In genomic region chr1:12416101-12416500, GRCh38 we compare ENCODE assay signal across 16 cellular contexts.
"Had no signal": no experiment of that assay in that cellular context is flagged by ENCODE, and none has a peak within 500 bp of the region (broad histone marks: within the 10 kb centered on the region; RNA-seq: fewer than 3 reads in every experiment).

No MANE protein-coding gene starts in this region.

- H3K27me3 Mint-ChIP-seq: activated CD8-positive, alpha-beta memory T cell treated with anti-CD3 and anti-CD28 coated beads, Interleukin-2, amount 10 ng/mL, durations not matched to agents 7 days and 5 days; natural killer cell treated with Interleukin-12 subunit alpha and Interleukin-12 subunit beta and Interleukin-15 and Interleukin-18, amount 100 ng/mL, for 72 hours; progenitor cell of endocrine pancreas had no signal

- H3K4me3 Mint-ChIP-seq: activated CD8-positive, alpha-beta memory T cell treated with anti-CD3 and anti-CD28 coated beads, Interleukin-2, amount 10 ng/mL, durations not matched to agents 7 days and 5 days; activated T-cell treated with anti-CD3 and anti-CD28 coated beads, Interleukin-2, amount 50 U/mL, for 4 hours; endodermal cell; natural killer cell treated with Interleukin-12 subunit alpha and Interleukin-12 subunit beta and Interleukin-15 and Interleukin-18, amount 100 ng/mL, for 72 hours; T-helper 2 cell treated with Interferon-gamma antibody and Interleukin-4, amounts not matched to agents 5 μg/mL and 100 μg/mL, for 36 hours had no signal

- DNase-seq: activated CD4-positive, alpha-beta T cell treated with anti-CD3 and anti-CD28 coated beads, Interleukin-2, amount 50 U/mL, for 1 hour; activated CD8-positive, alpha-beta memory T cell treated with anti-CD3 and anti-CD28 coated beads, Interleukin-2, amount 10 ng/mL, durations not matched to agents 7 days and 5 days; activated T-cell treated with anti-CD3 and anti-CD28 coated beads, Interleukin-2, amount 50 U/mL, for 4 hours; dorsolateral prefrontal cortex; endodermal cell; head of caudate nucleus; occipital lobe; right cardiac atrium; small intestine; stimulated activated CD4-positive, alpha-beta T cell treated with anti-CD3 and anti-CD28 coated beads, Interleukin-4, amount 100 ng/mL, for 4 hours; stimulated activated CD8-positive, alpha-beta memory T cell treated with anti-CD3 and anti-CD28 coated beads, Interleukin-4, amount 100 ng/mL, for 48 hours; SW 1271 had no signal

- H3K27ac Mint-ChIP-seq: activated CD8-positive, alpha-beta memory T cell treated with anti-CD3 and anti-CD28 coated beads, Interleukin-2, amount 10 ng/mL, durations not matched to agents 7 days and 5 days; endodermal cell; T-helper 2 cell treated with Interferon-gamma antibody and Interleukin-4, amounts not matched to agents 5 μg/mL and 100 μg/mL, for 36 hours had no signal

- ATAC-seq: activated CD4-positive, CD25-positive, alpha-beta regulatory T cell treated with anti-CD3 and anti-CD28 coated beads, Interleukin-2, amount 50 U/mL, for 24 hours; activated CD8-positive, alpha-beta memory T cell treated with anti-CD3 and anti-CD28 coated beads, Interleukin-2, amount 10 ng/mL, durations not matched to agents 7 days and 5 days; activated T-cell treated with anti-CD3 and anti-CD28 coated beads, Interleukin-2, amount 50 U/mL, for 4 hours; natural killer cell treated with Interleukin-12 subunit alpha and Interleukin-12 subunit beta and Interleukin-15 and Interleukin-18, amount 100 ng/mL, for 72 hours; right cardiac atrium had no signal

- H3K9me3 Mint-ChIP-seq: activated T-cell treated with anti-CD3 and anti-CD28 coated beads, Interleukin-2, amount 50 U/mL, for 4 hours; endodermal cell; natural killer cell treated with Interleukin-12 subunit alpha and Interleukin-12 subunit beta and Interleukin-15 and Interleukin-18, amount 100 ng/mL, for 72 hours; T-helper 2 cell treated with Interferon-gamma antibody and Interleukin-4, amounts not matched to agents 5 μg/mL and 100 μg/mL, for 36 hours had no signal
